1 cellular context compared by ENCODE assay signal in the genomic region with DNA sequence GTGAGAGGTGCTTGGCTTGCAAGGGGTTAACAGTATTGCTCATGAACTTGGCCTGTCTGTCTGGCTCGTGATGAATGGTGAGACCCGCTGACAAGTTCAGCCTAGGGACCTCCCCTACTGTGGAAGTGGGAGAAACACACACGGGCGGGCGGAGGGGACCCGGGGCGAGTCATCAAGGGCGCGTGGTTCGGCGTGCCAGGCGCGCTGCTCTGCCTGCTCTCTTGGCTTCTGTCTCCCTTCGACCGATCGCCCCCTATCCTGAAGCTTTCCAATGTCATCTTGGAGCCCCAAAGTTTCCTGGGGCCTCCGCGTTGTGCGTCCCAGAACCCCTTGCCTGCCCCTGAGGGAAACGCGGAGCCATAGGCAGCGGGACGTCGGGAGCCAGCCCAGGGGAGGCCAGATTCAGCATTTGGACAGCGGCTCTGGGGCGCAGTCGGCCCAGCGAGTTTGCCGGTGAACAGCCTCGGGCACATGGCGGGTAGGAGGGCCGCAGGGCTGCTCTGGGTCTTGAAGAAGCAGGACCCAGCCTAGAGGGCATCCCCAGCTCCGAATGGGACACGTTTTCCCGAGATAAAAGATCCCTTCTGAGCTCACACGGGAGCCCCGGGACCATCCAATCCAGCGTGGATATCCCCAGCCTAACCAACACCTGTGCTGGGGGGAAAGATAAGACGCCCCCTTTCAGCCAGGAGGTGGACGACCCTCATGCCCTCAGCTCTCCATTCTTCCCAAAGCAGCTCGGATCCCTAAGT.
A peak's percentile ranks its signal among the peaks of the same experiment; 100 is the strongest.
TF ChIP-seq lines count a peak whose summit lies in the region.

No MANE protein-coding gene starts in this region.

TF ChIP-seq in K562, 482 proteins besides CTCF, POLR2A, EP300 and RAD21 (continued from another document and continues in another):
- TF ChIP-seq, protein P1, sequence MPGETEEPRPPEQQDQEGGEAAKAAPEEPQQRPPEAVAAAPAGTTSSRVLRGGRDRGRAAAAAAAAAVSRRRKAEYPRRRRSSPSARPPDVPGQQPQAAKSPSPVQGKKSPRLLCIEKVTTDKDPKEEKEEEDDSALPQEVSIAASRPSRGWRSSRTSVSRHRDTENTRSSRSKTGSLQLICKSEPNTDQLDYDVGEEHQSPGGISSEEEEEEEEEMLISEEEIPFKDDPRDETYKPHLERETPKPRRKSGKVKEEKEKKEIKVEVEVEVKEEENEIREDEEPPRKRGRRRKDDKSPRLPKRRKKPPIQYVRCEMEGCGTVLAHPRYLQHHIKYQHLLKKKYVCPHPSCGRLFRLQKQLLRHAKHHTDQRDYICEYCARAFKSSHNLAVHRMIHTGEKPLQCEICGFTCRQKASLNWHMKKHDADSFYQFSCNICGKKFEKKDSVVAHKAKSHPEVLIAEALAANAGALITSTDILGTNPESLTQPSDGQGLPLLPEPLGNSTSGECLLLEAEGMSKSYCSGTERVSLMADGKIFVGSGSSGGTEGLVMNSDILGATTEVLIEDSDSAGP (CRISPR knock-in tag; IDR thresholded peaks at IDR 0.05) = no peak
- TF ChIP-seq ZNF445 (CRISPR knock-in tag; IDR thresholded peaks at IDR 0.05; ENCODE audit: low read depth) (no peak), ZFX (CRISPR knock-in tag; IDR thresholded peaks at IDR 0.05) (0 out of 2 replicates have a peak, but pooled peaks have one; percentile 15), ZNF766 (CRISPR knock-in tag; conservative IDR thresholded peaks at IDR 0.05) (peak; percentile 50), TCF3 (CRISPR knock-in tag; IDR thresholded peaks at IDR 0.05) (no peak), HBP1 (CRISPR knock-in tag; IDR thresholded peaks at IDR 0.05) (no peak), EHMT2 (IDR thresholded peaks at IDR 0.05) (peak; percentile 96), ZNF224 (CRISPR knock-in tag; IDR thresholded peaks at IDR 0.05) (peak; percentile 76; the same call in 1 of the 2 replicates), AFF1 (IDR thresholded peaks at IDR 0.05; ENCODE audit: low read depth in 1 of 2, partially characterized antibody in 2 of 2) (peak in 1 of 2 experiments; percentile 81), SMARCA4 (IDR thresholded peaks at IDR 0.05) (no peak), MBD2 (IDR thresholded peaks at IDR 0.05; ENCODE audit: borderline replicate concordance, low read depth) (no peak), SIN3A (IDR thresholded peaks at IDR 0.05; ENCODE audit: borderline replicate concordance in 2 of 2, control insufficient read depth in 1 of 2, low read depth in 2 of 2, low read length in 2 of 2) (peak in 1 of 2 experiments; percentile 87; a peak in 1 of 4 replicates), KAT7 (CRISPR knock-in tag; IDR thresholded peaks at IDR 0.05; ENCODE audit: borderline replicate concordance) (no peak), ARID4B (CRISPR knock-in tag; IDR thresholded peaks at IDR 0.05) (peak; percentile 85; the same call in 1 of the 2 replicates), VEZF1 (CRISPR knock-in tag; IDR thresholded peaks at IDR 0.05) (no peak), REST (CRISPR knock-in tag; IDR thresholded peaks at IDR 0.05; ENCODE audit: low read depth) (peak; percentile 99), ZNF395 (CRISPR knock-in tag; IDR thresholded peaks at IDR 0.05) (0 out of 2 replicates have a peak, but pooled peaks have one; percentile 21), FOXP1 (CRISPR knock-in tag; IDR thresholded peaks at IDR 0.05) (peak; percentile 88), ZNF696 (CRISPR knock-in tag; conservative IDR thresholded peaks at IDR 0.05) (no peak)
- TF ChIP-seq, protein P2, sequence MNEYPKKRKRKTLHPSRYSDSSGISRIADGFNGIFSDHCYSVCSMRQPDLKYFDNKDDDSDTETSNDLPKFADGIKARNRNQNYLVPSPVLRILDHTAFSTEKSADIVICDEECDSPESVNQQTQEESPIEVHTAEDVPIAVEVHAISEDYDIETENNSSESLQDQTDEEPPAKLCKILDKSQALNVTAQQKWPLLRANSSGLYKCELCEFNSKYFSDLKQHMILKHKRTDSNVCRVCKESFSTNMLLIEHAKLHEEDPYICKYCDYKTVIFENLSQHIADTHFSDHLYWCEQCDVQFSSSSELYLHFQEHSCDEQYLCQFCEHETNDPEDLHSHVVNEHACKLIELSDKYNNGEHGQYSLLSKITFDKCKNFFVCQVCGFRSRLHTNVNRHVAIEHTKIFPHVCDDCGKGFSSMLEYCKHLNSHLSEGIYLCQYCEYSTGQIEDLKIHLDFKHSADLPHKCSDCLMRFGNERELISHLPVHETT (CRISPR knock-in tag; conservative IDR thresholded peaks at IDR 0.05 in 1 of 2, IDR thresholded peaks at IDR 0.05 in 1 of 2) = peak in 1 of 2 experiments; percentile 79; a peak in 1 of 4 replicates
- TF ChIP-seq, protein P3, sequence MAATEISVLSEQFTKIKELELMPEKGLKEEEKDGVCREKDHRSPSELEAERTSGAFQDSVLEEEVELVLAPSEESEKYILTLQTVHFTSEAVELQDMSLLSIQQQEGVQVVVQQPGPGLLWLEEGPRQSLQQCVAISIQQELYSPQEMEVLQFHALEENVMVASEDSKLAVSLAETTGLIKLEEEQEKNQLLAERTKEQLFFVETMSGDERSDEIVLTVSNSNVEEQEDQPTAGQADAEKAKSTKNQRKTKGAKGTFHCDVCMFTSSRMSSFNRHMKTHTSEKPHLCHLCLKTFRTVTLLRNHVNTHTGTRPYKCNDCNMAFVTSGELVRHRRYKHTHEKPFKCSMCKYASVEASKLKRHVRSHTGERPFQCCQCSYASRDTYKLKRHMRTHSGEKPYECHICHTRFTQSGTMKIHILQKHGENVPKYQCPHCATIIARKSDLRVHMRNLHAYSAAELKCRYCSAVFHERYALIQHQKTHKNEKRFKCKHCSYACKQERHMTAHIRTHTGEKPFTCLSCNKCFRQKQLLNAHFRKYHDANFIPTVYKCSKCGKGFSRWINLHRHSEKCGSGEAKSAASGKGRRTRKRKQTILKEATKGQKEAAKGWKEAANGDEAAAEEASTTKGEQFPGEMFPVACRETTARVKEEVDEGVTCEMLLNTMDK (IDR thresholded peaks at IDR 0.05; ENCODE audit: borderline replicate concordance, insufficient read depth, low read depth, low read length, poor library complexity, severe bottlenecking) = no peak
